19 cellular contexts compared by ENCODE assay signal in genomic region chr5:2482778-2483177, GRCh38.
"Had no signal": no experiment of that assay in that cellular context is flagged by ENCODE, and none has a peak within 500 bp of the region (broad histone marks: within the 10 kb centered on the region; RNA-seq: fewer than 3 reads in every experiment).

No MANE protein-coding gene starts in this region.

- H3K4me1 Mint-ChIP-seq: endodermal cell; naive thymus-derived CD8-positive, alpha-beta T cell; stimulated activated effector memory CD8-positive, alpha-beta T cell treated with anti-CD3 and anti-CD28 coated beads, Interleukin-12 subunit alpha, Interleukin-12 subunit beta, amount 100 ng/mL, for 72 hours had no signal

- DNase-seq: effector CD8-positive, alpha-beta T cell; endodermal cell; foreskin fibroblast; gastrocnemius medialis; head of caudate nucleus; left ventricle myocardium superior; lower lobe of right lung; naive thymus-derived CD8-positive, alpha-beta T cell; nephron progenitor cell; nucleus accumbens; sigmoid colon; stimulated activated CD4-positive, alpha-beta T cell treated with anti-CD3 and anti-CD28 coated beads, Interleukin-2, amount 100 ng/mL, for 24 hours; stimulated activated CD4-positive, alpha-beta T cell treated with anti-CD3 and anti-CD28 coated beads, Interleukin-4, amount 100 ng/mL, for 24 hours; stimulated activated naive CD4-positive, alpha-beta T cell treated with Interleukin-2 at 50 U/mL for 16 hours; stomach; thyroid gland; trophoblast cell had no signal

- H3K27ac Mint-ChIP-seq: endodermal cell; naive thymus-derived CD8-positive, alpha-beta T cell; nephron progenitor cell; stimulated activated effector memory CD8-positive, alpha-beta T cell treated with anti-CD3 and anti-CD28 coated beads, Interleukin-12 subunit alpha, Interleukin-12 subunit beta, amount 100 ng/mL, for 72 hours had no signal

- H3K36me3 Mint-ChIP-seq: stimulated activated effector memory CD8-positive, alpha-beta T cell treated with anti-CD3 and anti-CD28 coated beads, Interleukin-12 subunit alpha, Interleukin-12 subunit beta, amount 100 ng/mL, for 72 hours had no signal

- ATAC-seq: esophagus mucosa; gastrocnemius medialis; left ventricle myocardium superior; lower lobe of right lung; naive thymus-derived CD8-positive, alpha-beta T cell; stimulated activated effector memory CD8-positive, alpha-beta T cell treated with anti-CD3 and anti-CD28 coated beads, Interleukin-12 subunit alpha, Interleukin-12 subunit beta, amount 100 ng/mL, for 72 hours had no signal

- H3K4me3 Mint-ChIP-seq: endodermal cell; naive thymus-derived CD8-positive, alpha-beta T cell; nephron progenitor cell; stimulated activated effector memory CD8-positive, alpha-beta T cell treated with anti-CD3 and anti-CD28 coated beads, Interleukin-12 subunit alpha, Interleukin-12 subunit beta, amount 100 ng/mL, for 72 hours had no signal
